In genomic region chr1:155277896-155278688, GRCh38 we compare ENCODE assay signal across 8 cellular contexts. TPM values are rescaled to one million over a fixed set of nuclear protein-coding genes. Genes with fewer than 3 reads are reported as not detected.
DNase-seq lines count a peak whose midpoint lies in the region; ATAC-seq and TF ChIP-seq lines count a peak whose summit lies in the region.

No MANE protein-coding gene starts in this region.

- no peaks in the 10 kb centered on the region for H3K36me3 ChIP-seq in BLaER1 treated with 17β-estradiol and CSF1 and Interleukin-3, amounts not matched to agents 10 nM and 100 nM
- H3K36me3 ChIP-seq in OCI-LY1 (ENCODE audit: insufficient read depth, low read length) (peaks cover 3% of the 10 kb centered on the region; the same call in 1 of the 2 replicates), esophagus squamous epithelium (peaks cover 0 to 8% (median 0%) of the 10 kb centered on the region in 3 donors), neuron (ENCODE audit: insufficient read depth, low read length) (peaks cover 10% of the 10 kb centered on the region)

- no peaks in the 10 kb centered on the region for H3K9me2 ChIP-seq in OCI-LY1 (ENCODE audit: low read depth, low read length)

- H3K4me3 ChIP-seq in BLaER1 treated with 17β-estradiol and CSF1 and Interleukin-3, amounts not matched to agents 10 nM and 100 nM = peak overlapping the region; percentile 67 to 80 (median 73)
- peak overlapping the region; percentile 67 for H3K4me3 ChIP-seq in OCI-LY1 (ENCODE audit: low read depth, low read length, poor library complexity, severe bottlenecking)
- H3K4me3 ChIP-seq in esophagus squamous epithelium = peak overlapping the region; percentile 69 to 80 (median 78)
- H3K4me3 ChIP-seq in neuron (ENCODE audit: low read length) = peak overlapping the region; percentile 77

- H3K4me1 ChIP-seq in BLaER1 treated with 17β-estradiol and CSF1 and Interleukin-3, amounts not matched to agents 10 nM and 100 nM = peaks cover 11 to 34% (median 27%) of the 10 kb centered on the region in 10 experiments
- H3K4me1 ChIP-seq in OCI-LY1 (ENCODE audit: insufficient read depth, low read length, severe bottlenecking) (peaks cover 32% of the 10 kb centered on the region), esophagus squamous epithelium (peaks cover 12 to 29% (median 29%) of the 10 kb centered on the region in 3 donors), neuron (ENCODE audit: insufficient read depth, low read length) (peaks cover 22% of the 10 kb centered on the region)

- no peak for ATAC-seq in GM18909 (IDR thresholded peaks at IDR 0.05; ENCODE audit: poor library complexity, unreplicated experiment)

- H3K27ac ChIP-seq in BLaER1 treated with 17β-estradiol and CSF1 and Interleukin-3, amounts not matched to agents 10 nM and 100 nM = peak overlapping the region in 3 of 11 experiments; percentile 9 to 23 (median 13); a peak in 4 of 22 replicates
- H3K27ac ChIP-seq in OCI-LY1 (ENCODE audit: low read depth, low read length, poor library complexity, severe bottlenecking) (no peak overlapping the region), esophagus squamous epithelium (peak overlapping the region; percentile 73 to 87 (median 81)), substantia nigra (ENCODE audit: low read depth, low read length, poor library complexity, severe bottlenecking) (peak overlapping the region; percentile 67)

- H2AFZ ChIP-seq in OCI-LY1 (ENCODE audit: low read length) = no peak overlapping the region
- H2AFZ ChIP-seq in neuron (ENCODE audit: low read depth, low read length) = peak overlapping the region; percentile 78

- peak overlapping the region; percentile 64 to 78 (median 75) for H3K9ac ChIP-seq in BLaER1 treated with 17β-estradiol and CSF1 and Interleukin-3, amounts not matched to agents 10 nM and 100 nM
- peak overlapping the region; percentile 59 for H3K9ac ChIP-seq in OCI-LY1 (ENCODE audit: low read length)

- H3K9me3 ChIP-seq in BLaER1 treated with 17β-estradiol and CSF1 and Interleukin-3, amounts not matched to agents 10 nM and 100 nM (replicated peaks in 1 of 11) = no peaks in the 10 kb centered on the region
- no peaks in the 10 kb centered on the region for H3K9me3 ChIP-seq in OCI-LY1 (ENCODE audit: low read length)
- no peaks in the 10 kb centered on the region for H3K9me3 ChIP-seq in esophagus squamous epithelium
- H3K9me3 ChIP-seq in neuron (ENCODE audit: low read length) = no peaks in the 10 kb centered on the region

- no peak for TF ChIP-seq POLR2A in esophagus squamous epithelium (IDR thresholded peaks at IDR 0.05)

- no peaks in the 10 kb centered on the region for H3K27me3 ChIP-seq in BLaER1 treated with 17β-estradiol and CSF1 and Interleukin-3, amounts not matched to agents 10 nM and 100 nM
- H3K27me3 ChIP-seq in OCI-LY1 (ENCODE audit: insufficient read depth, low read length) (no peaks in the 10 kb centered on the region), esophagus squamous epithelium (no peaks in the 10 kb centered on the region), neuron (ENCODE audit: insufficient read depth, low read length) (no peaks in the 10 kb centered on the region)

- peak overlapping the region; percentile 93 to 100 (median 99) for H3K4me2 ChIP-seq in BLaER1 treated with 17β-estradiol and CSF1 and Interleukin-3, amounts not matched to agents 10 nM and 100 nM
- H3K4me2 ChIP-seq in OCI-LY1 (ENCODE audit: low read length) = peak overlapping the region; percentile 76

- H4K20me1 ChIP-seq in BLaER1 treated with 17β-estradiol and CSF1 and Interleukin-3, amounts not matched to agents 10 nM and 100 nM = peaks cover 0 to 14% (median 5%) of the 10 kb centered on the region in 11 experiments; a peak in 5 of 22 replicates
- no peaks in the 10 kb centered on the region for H4K20me1 ChIP-seq in OCI-LY1 (ENCODE audit: insufficient read depth, low read length)

- 0 to 1% methylated on average over 7 to 11 of the region's 29 CpGs for WGBS in esophagus squamous epithelium, 2 donors

- peaks cover 3% of the 10 kb centered on the region; the same call in 1 of the 2 replicates for H3K79me2 ChIP-seq in OCI-LY1 (ENCODE audit: insufficient read depth, low read length)

- TF ChIP-seq CTCF in OCI-LY1 (IDR thresholded peaks at IDR 0.05; ENCODE audit: low read length) (peak; percentile 49), esophagus squamous epithelium (IDR thresholded peaks at IDR 0.05) (peak in 2 of 6 experiments; percentile 24 to 48)

- peak; percentile 58 for DNase-seq in HPDE6-E6E7 (ENCODE audit: extremely low spot score)
- DNase-seq in activated T-cell treated with anti-CD3 and anti-CD28 coated beads, Interleukin-2, amount 50 U/mL, for 1 hour = peak; percentile 77
- no peak for DNase-seq in esophagus squamous epithelium (lab: John Stamatoyannopoulos, UW)
- DNase-seq in substantia nigra (lab: John Stamatoyannopoulos, UW) = peak in 19 of 49 donors; percentile 6 to 62 (median 21)

- intact Hi-C loops in esophagus squamous epithelium (cut with DNase I) = no loop called here

- no peaks in the 10 kb centered on the region; the same call in 1 of the 2 replicates for H3F3A ChIP-seq in OCI-LY1 (ENCODE audit: insufficient read depth, low read length)

RNA-seq across cellular contexts. Expression of gene HCN3, which starts 0.8 kb away (rescaled TPM):
- 1 to 10 TPM; 2.1 to 3.0 (median 2.5) TPM for total RNA-seq in esophagus squamous epithelium

RNA-seq across cellular contexts. Expression of gene CLK2, which starts 4.8 kb away (rescaled TPM):
- total RNA-seq in esophagus squamous epithelium = 10 to 100 TPM; 21.9 to 35.1 (median 25.6) TPM

RNA-seq across cellular contexts. Expression of gene SCAMP3, which starts 15.9 kb away (rescaled TPM):
- 10 to 100 TPM; 56.8 to 72.2 (median 60.1) TPM for total RNA-seq in esophagus squamous epithelium

RNA-seq across cellular contexts. Expression of gene ENTREP3, which starts 22.8 kb away (rescaled TPM):
- 10 to 100 TPM; 10.5 to 27.9 (median 16.1) TPM for total RNA-seq in esophagus squamous epithelium

RNA-seq across cellular contexts. Expression of gene PKLR, which starts 23.1 kb away (rescaled TPM):
- total RNA-seq in esophagus squamous epithelium = under 1 TPM in 1 of 4 donors, not detected in 3; 0.18 TPM
